8 cellular contexts compared by ENCODE assay signal in genomic region chr14:64721391-64721791, GRCh38. TPM values are rescaled to one million over a fixed set of nuclear protein-coding genes. Genes with fewer than 3 reads are reported as not detected.
DNase-seq lines count a peak whose midpoint lies in the region; ATAC-seq and TF ChIP-seq lines count a peak whose summit lies in the region.

No MANE protein-coding gene starts in this region.

- H2AFZ ChIP-seq in Karpas-422 (ENCODE audit: low read length) = no peak overlapping the region; the same call in 1 of the 2 replicates

- H3K9ac ChIP-seq in colonic mucosa (ENCODE audit: low read depth in 2 of 2, low read length in 2 of 2) (peak overlapping the region; percentile 31 to 78), Karpas-422 (ENCODE audit: low read length) (no peak overlapping the region)

- H3K4me2 ChIP-seq in Karpas-422 (ENCODE audit: low read depth, low read length, poor library complexity, severe bottlenecking) = no peak overlapping the region

- no peaks in the 10 kb centered on the region for H3K9me2 ChIP-seq in Karpas-422 (replicated peaks; ENCODE audit: insufficient read depth, low read length)

- no peak for TF ChIP-seq CTCF in colonic mucosa (IDR thresholded peaks at IDR 0.05)

- H3K36me3 ChIP-seq in colonic mucosa (no peaks in the 10 kb centered on the region), Karpas-422 (ENCODE audit: insufficient read depth, low read length) (no peaks in the 10 kb centered on the region)

- H3K9me3 ChIP-seq in colonic mucosa (no peaks in the 10 kb centered on the region), Karpas-422 (ENCODE audit: low read length) (no peaks in the 10 kb centered on the region)

- peak; percentile 51 for ATAC-seq in Right ventricle myocardium inferior
- ATAC-seq in GM21529 (IDR thresholded peaks at IDR 0.05; ENCODE audit: unreplicated experiment) = no peak
- no peak for ATAC-seq in HG03139 (IDR thresholded peaks at IDR 0.05; ENCODE audit: unreplicated experiment)

- H3K4me3 ChIP-seq in colonic mucosa (no peak overlapping the region), Karpas-422 (ENCODE audit: low read length) (no peak overlapping the region)

- DNase-seq in Right ventricle myocardium inferior (ENCODE audit: missing footprints) (no peak), cardiac septum (ENCODE audit: low spot score) (no peak), colonic mucosa (peak; percentile 72), midbrain (lab: John Stamatoyannopoulos, UW) (peak; percentile 37), Karpas-422 (no peak), NCI-H1048 (lab: John Stamatoyannopoulos, UW) (no peak)

- intact Hi-C loops in Right ventricle myocardium inferior (cut with DNase I) (loop anchor here (10.0 kb wide), 1 partner anchor 47 kb away; no protein-coding TSS in a partner anchor), cardiac septum (cut with DNase I) (loop anchor here (5.0 kb wide), 1 partner anchor 39 kb away; no protein-coding TSS in a partner anchor), colonic mucosa (cut with DNase I) (no loop called here)

- H4K20me1 ChIP-seq in Karpas-422 (ENCODE audit: insufficient read depth, low read depth, low read length) = no peaks in the 10 kb centered on the region

- H3K27ac ChIP-seq in colonic mucosa (peak overlapping the region; percentile 92), Karpas-422 (ENCODE audit: low read length) (no peak overlapping the region)

- no peaks in the 10 kb centered on the region for H3K79me2 ChIP-seq in Karpas-422 (ENCODE audit: low read length)

- H3K4me1 ChIP-seq in colonic mucosa (peaks cover 58% of the 10 kb centered on the region), Karpas-422 (ENCODE audit: low read length) (peaks cover 14% of the 10 kb centered on the region)

- no peaks in the 10 kb centered on the region for H3K27me3 ChIP-seq in colonic mucosa
- no peaks in the 10 kb centered on the region for H3K27me3 ChIP-seq in Karpas-422 (ENCODE audit: low read length)

RNA-seq across cellular contexts. Expression of gene PLEKHG3, which starts 17.2 kb away (rescaled TPM):
- total RNA-seq in Right ventricle myocardium inferior (19.6 TPM), cardiac septum (22.5 TPM), colonic mucosa (100 to 1,000 TPM in 1 of 2 donors, 10 to 100 TPM in 1; 78.8 to 106 TPM)
- not detected in 2 replicates for total RNA-seq in Karpas-422 (2014; rRNA removed; shearing (Covaris generic); ENCODE audit: low replicate concordance)

Comparison
In these comparisons a context has a peak if more than half of its experiments do, and no peak if none do; other contexts are left out.
1. DNase-seq: peak in colonic mucosa (single experiment) and midbrain (single experiment); none in Right ventricle myocardium inferior (single experiment), cardiac septum (single experiment), Karpas-422 (single experiment) and NCI-H1048 (single experiment).
2. RNA of gene PLEKHG3, which starts 17.2 kb away (total RNA-seq): 78.8 to 106 TPM in colonic mucosa, 22.5 TPM in cardiac septum (single experiment) and 19.6 TPM in Right ventricle myocardium inferior (single experiment); not detected in Karpas-422; every median in the first group is over 10 times any median in the second.